ENCODE assay signal across 27 cellular contexts in genomic region chr15:55764398-55764797, GRCh38. TPM values are rescaled to one million over a fixed set of nuclear protein-coding genes. Genes with fewer than 3 reads are reported as not detected.
"Had no signal": no experiment of that assay in that cellular context is flagged by ENCODE, and none has a peak within 500 bp of the region (broad histone marks: within the 10 kb centered on the region; RNA-seq: fewer than 3 reads in every experiment).

No MANE protein-coding gene starts in this region.

- H3K36me3 ChIP-seq: heart right ventricle, ovary, right lobe of liver, thoracic aorta had no signal

- H3K27me3 Mint-ChIP-seq: progenitor cell of endocrine pancreas; stimulated activated naive CD8-positive, alpha-beta T cell treated with anti-CD3 and anti-CD28 coated beads, Interleukin-15, Interleukin-2, amounts not matched to agents 100 ng/mL and 50 ng/mL, for 24 hours had no signal

- DNase-seq: activated CD4-positive, alpha-beta T cell treated with anti-CD3 and anti-CD28 coated beads for 4 hours; activated CD4-positive, alpha-beta T cell treated with anti-CD3 and anti-CD28 coated beads, Interleukin-2, amount 50 U/mL, for 4 hours; activated effector memory CD4-positive, alpha-beta T cell treated with anti-CD3 and anti-CD28 coated beads, Interleukin-2, amount 50 U/mL, for 16 hours; activated naive CD4-positive, alpha-beta T cell treated with anti-CD3 and anti-CD28 coated beads, Interleukin-2, amount 50 U/mL, for 16 hours; amniotic stem cell; caudate nucleus; endodermal cell; foreskin fibroblast; heart right ventricle; left cardiac atrium; midbrain; naive thymus-derived CD4-positive, alpha-beta T cell; ovary; right lobe of liver; stimulated activated CD4-positive, alpha-beta T cell treated with anti-CD3 and anti-CD28 coated beads, Interleukin-12 subunit alpha, Interleukin-12 subunit beta, amount 100 ng/mL, for 4 hours; stimulated activated CD4-positive, alpha-beta T cell treated with anti-CD3 and anti-CD28 coated beads, Interleukin-4, amount 100 ng/mL, for 1 hour; trophoblast cell had no signal

- H3K9me3 ChIP-seq: heart right ventricle, ovary, right lobe of liver, thoracic aorta had no signal

- H3K27ac ChIP-seq: heart right ventricle, ovary, right lobe of liver, skin epidermis, thoracic aorta had no signal

- H3K9me3 Mint-ChIP-seq: dendritic cell treated with granulocyte-macrophage colony-stimulating factor and Interleukin-4, amounts not matched to agents 40 ng/mL and 50 ng/mL, for 4 days; endodermal cell; stimulated activated effector memory CD8-positive, alpha-beta T cell treated with anti-CD3 and anti-CD28 coated beads, Interleukin-12 subunit alpha, Interleukin-12 subunit beta, amount 100 ng/mL, for 72 hours; stimulated activated naive CD8-positive, alpha-beta T cell treated with anti-CD3 and anti-CD28 coated beads, Interleukin-15, Interleukin-2, amounts not matched to agents 100 ng/mL and 50 ng/mL, for 24 hours had no signal

- H3K4me3 Mint-ChIP-seq: dendritic cell treated with granulocyte-macrophage colony-stimulating factor and Interleukin-4, amounts not matched to agents 40 ng/mL and 50 ng/mL, for 4 days; endodermal cell; naive thymus-derived CD4-positive, alpha-beta T cell; stimulated activated effector memory CD8-positive, alpha-beta T cell treated with anti-CD3 and anti-CD28 coated beads, Interleukin-12 subunit alpha, Interleukin-12 subunit beta, amount 100 ng/mL, for 72 hours; stimulated activated naive CD8-positive, alpha-beta T cell treated with anti-CD3 and anti-CD28 coated beads, Interleukin-15, Interleukin-2, amounts not matched to agents 100 ng/mL and 50 ng/mL, for 24 hours had no signal

- FAIRE-seq: keratinocyte, urothelium cell line had no signal

- H3K4me1 ChIP-seq: heart right ventricle, right lobe of liver had no signal

- ATAC-seq: esophagus mucosa; heart right ventricle; left cardiac atrium; naive thymus-derived CD4-positive, alpha-beta T cell; right lobe of liver; stimulated activated effector memory CD8-positive, alpha-beta T cell treated with anti-CD3 and anti-CD28 coated beads, Interleukin-12 subunit alpha, Interleukin-12 subunit beta, amount 100 ng/mL, for 72 hours had no signal

- H3K4me1 Mint-ChIP-seq: endodermal cell had no signal

- H3K4me3 ChIP-seq: heart right ventricle, ovary, right lobe of liver, skin epidermis, thoracic aorta had no signal

- H3K36me3 Mint-ChIP-seq: naive thymus-derived CD4-positive, alpha-beta T cell; stimulated activated effector memory CD8-positive, alpha-beta T cell treated with anti-CD3 and anti-CD28 coated beads, Interleukin-12 subunit alpha, Interleukin-12 subunit beta, amount 100 ng/mL, for 72 hours had no signal

- H3K27ac Mint-ChIP-seq: dendritic cell treated with granulocyte-macrophage colony-stimulating factor and Interleukin-4, amounts not matched to agents 40 ng/mL and 50 ng/mL, for 4 days; endodermal cell; naive thymus-derived CD4-positive, alpha-beta T cell; progenitor cell of endocrine pancreas; stimulated activated effector memory CD8-positive, alpha-beta T cell treated with anti-CD3 and anti-CD28 coated beads, Interleukin-12 subunit alpha, Interleukin-12 subunit beta, amount 100 ng/mL, for 72 hours; stimulated activated naive CD8-positive, alpha-beta T cell treated with anti-CD3 and anti-CD28 coated beads, Interleukin-15, Interleukin-2, amounts not matched to agents 100 ng/mL and 50 ng/mL, for 24 hours had no signal

- H3K27me3 ChIP-seq: heart right ventricle, ovary, right lobe of liver had no signal

RNA-seq across cellular contexts. Expression of gene PRTG, which starts 21.4 kb away (rescaled TPM):
- total RNA-seq: naive thymus-derived CD4-positive, alpha-beta T cell; T-helper 1 cell treated with Interleukin-12 subunit alpha and Interleukin-12 subunit beta and Interleukin-4 antibody, amounts not matched to agents 30 ng/mL and 1 ng/mL, for 36 hours had no signal
- polyA plus RNA-seq: keratinocyte; naive thymus-derived CD4-positive, alpha-beta T cell had no signal
